In the genomic region with DNA sequence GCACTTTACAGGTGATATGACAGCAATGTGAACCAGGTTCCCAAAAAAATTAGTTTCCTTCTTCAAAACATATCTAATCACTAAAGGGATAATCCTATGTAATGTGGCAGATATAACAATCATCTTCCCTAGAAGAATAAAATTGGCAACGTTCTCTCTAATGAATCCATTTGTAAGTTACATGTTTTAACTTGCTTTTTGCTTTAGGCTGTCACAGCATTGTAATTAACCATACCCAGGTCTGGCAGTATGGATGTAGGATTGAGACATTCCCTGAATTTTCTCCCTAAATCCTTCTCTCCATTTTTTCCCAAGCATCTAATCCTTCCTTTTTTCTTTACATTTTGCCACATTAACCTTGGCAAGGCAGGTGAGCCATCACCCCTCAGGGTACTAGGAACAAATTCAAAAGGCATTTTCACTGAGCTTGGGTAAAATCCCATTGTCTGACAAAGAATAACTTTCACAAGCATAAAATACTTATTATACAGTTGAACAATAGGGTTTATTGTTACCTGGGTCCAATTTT, we compare ENCODE assay signal across 1 cellular context.
TF ChIP-seq lines count a peak whose summit lies in the region.

No MANE protein-coding gene starts in this region.

TF ChIP-seq in IMR-90, 13 proteins besides CTCF, POLR2A, EP300 and RAD21 (continued from another document):
- TF ChIP-seq, protein P1, sequence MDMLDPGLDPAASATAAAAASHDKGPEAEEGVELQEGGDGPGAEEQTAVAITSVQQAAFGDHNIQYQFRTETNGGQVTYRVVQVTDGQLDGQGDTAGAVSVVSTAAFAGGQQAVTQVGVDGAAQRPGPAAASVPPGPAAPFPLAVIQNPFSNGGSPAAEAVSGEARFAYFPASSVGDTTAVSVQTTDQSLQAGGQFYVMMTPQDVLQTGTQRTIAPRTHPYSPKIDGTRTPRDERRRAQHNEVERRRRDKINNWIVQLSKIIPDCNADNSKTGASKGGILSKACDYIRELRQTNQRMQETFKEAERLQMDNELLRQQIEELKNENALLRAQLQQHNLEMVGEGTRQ (IDR thresholded peaks at IDR 0.05; ENCODE audit: low read depth, low read length): no peak
